8 cellular contexts compared by ENCODE assay signal in the genomic region with DNA sequence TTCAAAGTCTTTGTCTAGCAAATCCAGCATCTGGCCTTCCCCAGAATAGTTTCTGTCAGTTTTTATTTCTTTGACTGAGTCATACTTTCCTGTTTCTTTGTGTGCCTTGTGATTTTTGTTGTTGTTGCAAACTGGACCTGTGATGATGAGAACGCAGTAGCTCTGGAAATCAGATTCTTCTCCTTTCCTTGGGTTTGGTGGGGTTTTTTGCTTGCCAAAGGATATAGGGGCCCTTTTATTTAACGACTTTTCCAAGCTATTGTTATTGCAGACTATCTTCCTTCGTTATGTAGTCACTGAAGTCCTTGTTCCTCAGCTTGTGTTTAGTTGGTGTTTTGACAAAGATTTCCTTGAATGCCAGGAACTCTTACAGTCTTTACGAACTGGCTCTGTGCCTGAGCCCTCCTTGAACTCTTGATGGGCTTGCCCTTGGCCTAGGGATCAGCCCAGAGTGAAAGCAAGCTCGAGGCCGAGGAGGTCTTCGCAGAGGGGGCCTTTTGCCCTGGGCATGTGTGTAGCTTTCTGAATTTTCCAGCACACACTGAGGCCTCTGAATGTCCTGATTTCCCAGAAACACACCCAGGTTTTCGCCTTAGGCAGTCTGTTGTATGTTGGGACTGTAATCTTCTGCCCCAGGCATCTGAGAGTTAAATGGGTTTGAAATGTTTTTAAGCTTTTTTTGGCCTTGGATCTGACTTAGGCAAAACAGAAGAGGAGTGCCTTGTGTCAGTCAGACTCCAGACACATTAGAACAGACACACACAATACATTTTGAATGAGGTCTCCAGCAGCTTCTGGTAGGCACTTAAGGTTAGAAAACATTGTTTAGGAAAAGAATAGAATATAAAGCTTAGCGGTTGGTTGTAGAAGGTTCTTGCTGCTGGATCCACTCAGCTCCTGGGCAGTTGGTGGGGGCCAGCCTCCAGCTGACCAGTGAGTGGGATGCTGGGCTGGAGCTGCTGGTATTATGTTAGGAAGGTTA. TPM values are rescaled to one million over a fixed set of nuclear protein-coding genes. Genes with fewer than 3 reads are reported as not detected.
DNase-seq lines count a peak whose midpoint lies in the region; ATAC-seq, FAIRE-seq and TF ChIP-seq lines count a peak whose summit lies in the region.

No MANE protein-coding gene starts in this region.

- CTCF ChIA-PET in activated naive CD4-positive, alpha-beta T cell treated with anti-CD3 and anti-CD28 coated beads, Interleukin-2, amount 10 ng/mL, durations not matched to agents 7 days and 5 days (lab: Charles Lee), result interaction anchor here (0.6 to 1.9 kb wide), 5 partner anchors 11 to 41 kb away, joined by 3 to 8 read pairs (median 4); partner anchors contain the start of gene FOXK2
- CTCF ChIA-PET in mammary epithelial cell (lab: Charles Lee; ENCODE audit: low non-redundant PET), result no interaction called here
- CTCF ChIA-PET in HepG2 (lab: Yijun Ruan, JAX; ENCODE audit: low intra/inter-chr PET ratio, low total read pairs), result no interaction called here
- CTCF ChIA-PET in GM10248 (lab: Yijun Ruan, JAX), result interaction anchor here (0.7 to 8.9 kb wide), 9 partner anchors 8 to 166 kb away, joined by 3 to 65 read pairs (median 5); partner anchors contain the start of gene FOXK2

- intact Hi-C loops in mammary epithelial cell (cut with micrococcal nuclease), result no loop called here
- intact Hi-C loops in HepG2 (cut with micrococcal nuclease; ENCODE audit: unreplicated experiment), result loop anchor here (2.0 kb wide), 1 partner anchor 14 kb away; no protein-coding TSS in a partner anchor

- H4K20me1 ChIP-seq in mammary epithelial cell (ENCODE audit: insufficient read depth, low read length) (peaks cover 5% of the 10 kb centered on the region), HepG2 (ENCODE audit: insufficient read depth, low read length) (peaks cover 91% of the 10 kb centered on the region)

- no peaks in the 10 kb centered on the region for H3K9me3 Mint-ChIP-seq in activated naive CD4-positive, alpha-beta T cell treated with anti-CD3 and anti-CD28 coated beads, Interleukin-2, amount 10 ng/mL, durations not matched to agents 7 days and 5 days
- peaks cover 4% of the 10 kb centered on the region for H3K9me3 Mint-ChIP-seq in type B pancreatic cell

- H3K79me2 ChIP-seq in mammary epithelial cell (ENCODE audit: insufficient read depth, low read length) (peaks cover 100% of the 10 kb centered on the region), HepG2 (ENCODE audit: insufficient read depth, low read length) (peaks cover 97% of the 10 kb centered on the region)

- H3K27ac ChIP-seq in mammary epithelial cell (ENCODE audit: insufficient read depth, low read depth, low read length), result peak overlapping the region; percentile 82
- peak overlapping the region; percentile 52 for H3K27ac ChIP-seq in HepG2 (ENCODE audit: extremely low read length, insufficient read depth, low read length)

- dilution Hi-C loops in mammary epithelial cell (cut with HindIII; ENCODE audit: low sequenced_read_pairs), result loop anchor here (5.0 to 10.0 kb wide), 2 partner anchors 34 to 332 kb away; no protein-coding TSS in a partner anchor

- H3K4me2 ChIP-seq in mammary epithelial cell (ENCODE audit: insufficient read depth, low read depth, low read length), result peak overlapping the region; percentile 48
- peak overlapping the region; percentile 16; the same call in 1 of the 2 replicates for H3K4me2 ChIP-seq in HepG2 (ENCODE audit: low read depth, low read length)

- no peak for TF ChIP-seq POLR2A in HepG2 (IDR thresholded peaks at IDR 0.05; ENCODE audit: insufficient read depth in 1 of 2, low read depth in 2 of 2, low read length in 2 of 2)

- H3K9ac ChIP-seq in mammary epithelial cell (ENCODE audit: insufficient read depth, low read length), result peak overlapping the region; percentile 59
- H3K9ac ChIP-seq in HepG2 (ENCODE audit: insufficient read depth, low read depth, low read length), result no peak overlapping the region

- H3K27me3 ChIP-seq in mammary epithelial cell (ENCODE audit: insufficient read depth, low read length) (no peaks in the 10 kb centered on the region), HepG2 (ENCODE audit: control insufficient read depth in 1 of 2, insufficient read depth in 2 of 2, low read length in 2 of 2) (no peaks in the 10 kb centered on the region)

- no peak for DNase-seq in activated naive CD4-positive, alpha-beta T cell treated with anti-CD3 and anti-CD28 coated beads, Interleukin-2, amount 10 ng/mL, durations not matched to agents 7 days and 5 days
- no peak for DNase-seq in activated naive CD4-positive, alpha-beta T cell (lab: John Stamatoyannopoulos, UW)
- DNase-seq in mammary epithelial cell, result peak; percentile 87
- no peak for DNase-seq in HepG2 (ENCODE audit: low spot score)
- no peak for DNase-seq in type B pancreatic cell (ENCODE audit: extremely low spot score, unreplicated experiment)
- DNase-seq in GM10248 (ENCODE audit: extremely low spot score), result no peak
- no peak for DNase-seq in HPDE6-E6E7 (ENCODE audit: extremely low spot score)

- no peak for TF ChIP-seq RAD21 in HepG2 (CRISPR knock-in tag; IDR thresholded peaks at IDR 0.05)

- no peak for TF ChIP-seq CTCF in mammary epithelial cell (conservative IDR thresholded peaks at IDR 0.05 in 1 of 2, IDR thresholded peaks at IDR 0.05 in 1 of 2; ENCODE audit: extremely low read depth in 1 of 2, insufficient read depth in 1 of 2, low read depth in 1 of 2, low read length in 2 of 2)
- no peak for TF ChIP-seq CTCF in HepG2 (CRISPR knock-in tag; IDR thresholded peaks at IDR 0.05)
- no peak for TF ChIP-seq CTCF in type B pancreatic cell (conservative IDR thresholded peaks at IDR 0.05)
- TF ChIP-seq CTCF in GM10248 (IDR thresholded peaks at IDR 0.05; ENCODE audit: control extremely low read depth, extremely low read depth, low read depth, missing control alignments), result no peak

- H3K27me3 Mint-ChIP-seq in activated naive CD4-positive, alpha-beta T cell treated with anti-CD3 and anti-CD28 coated beads, Interleukin-2, amount 10 ng/mL, durations not matched to agents 7 days and 5 days, result no peaks in the 10 kb centered on the region
- no peaks in the 10 kb centered on the region for H3K27me3 Mint-ChIP-seq in type B pancreatic cell

- FAIRE-seq in HepG2 (lab: Jason Lieb, UNC), result no peak

- POLR2A ChIA-PET in HepG2 (lab: Yijun Ruan, JAX), result interaction anchor here (0.9 to 1.6 kb wide), 4 partner anchors 17 to 74 kb away, joined by 3 to 5 read pairs (median 4); no protein-coding TSS in a partner anchor
- POLR2A ChIA-PET in GM10248 (lab: Yijun Ruan, JAX), result interaction anchor here (0.5 to 1.5 kb wide), 2 partner anchors 30 to 41 kb away, joined by 4 read pairs; no protein-coding TSS in a partner anchor

- H3K4me1 ChIP-seq in mammary epithelial cell (ENCODE audit: insufficient read depth, low read length) (peaks cover 42% of the 10 kb centered on the region), HepG2 (ENCODE audit: insufficient read depth, low read length) (peaks cover 46% of the 10 kb centered on the region)

- H3K4me1 Mint-ChIP-seq in activated naive CD4-positive, alpha-beta T cell treated with anti-CD3 and anti-CD28 coated beads, Interleukin-2, amount 10 ng/mL, durations not matched to agents 7 days and 5 days, result peaks cover 43% of the 10 kb centered on the region
- peaks cover 44% of the 10 kb centered on the region for H3K4me1 Mint-ChIP-seq in type B pancreatic cell (ENCODE audit: unreplicated experiment)

- H3K36me3 Mint-ChIP-seq in activated naive CD4-positive, alpha-beta T cell treated with anti-CD3 and anti-CD28 coated beads, Interleukin-2, amount 10 ng/mL, durations not matched to agents 7 days and 5 days, result peaks cover 4% of the 10 kb centered on the region
- peaks cover 6% of the 10 kb centered on the region for H3K36me3 Mint-ChIP-seq in type B pancreatic cell

- no peak for TF ChIP-seq EP300 in HepG2 (IDR thresholded peaks at IDR 0.05; ENCODE audit: low read depth in 2 of 2, low read length in 2 of 2)
- no peak for TF ChIP-seq EP300 in HepG2 (CRISPR knock-in tag; IDR thresholded peaks at IDR 0.05; ENCODE audit: borderline replicate concordance)

- ATAC-seq in HepG2 (peak; percentile 31; the same call in 2 of the 3 replicates), HG02759 (IDR thresholded peaks at IDR 0.05; ENCODE audit: unreplicated experiment) (no peak)

- H3K4me3 ChIP-seq in mammary epithelial cell (replicated peaks in 1 of 3; ENCODE audit: insufficient read depth in 1 of 3, low read depth in 2 of 3, low read length in 3 of 3) (no peak overlapping the region), HepG2 (replicated peaks in 1 of 3; ENCODE audit: insufficient read depth in 1 of 3, low read depth in 2 of 3, low read length in 3 of 3) (no peak overlapping the region)

- BruUV-seq in mammary epithelial cell (replicated peaks; lab: Mats Ljungman, UMichigan) (no TSS peak), HepG2 (replicated peaks; lab: Mats Ljungman, UMichigan) (TSS peak; percentile 24)

- no peak overlapping the region for H3K4me3 Mint-ChIP-seq in activated naive CD4-positive, alpha-beta T cell treated with anti-CD3 and anti-CD28 coated beads, Interleukin-2, amount 10 ng/mL, durations not matched to agents 7 days and 5 days
- H3K4me3 Mint-ChIP-seq in type B pancreatic cell, result peak overlapping the region; percentile 18

- no peaks in the 10 kb centered on the region for H3K9me3 ChIP-seq in mammary epithelial cell (replicated peaks; ENCODE audit: insufficient read depth, low read length)
- H3K9me3 ChIP-seq in HepG2 (ENCODE audit: low read length), result no peaks in the 10 kb centered on the region

- in situ Hi-C loops in mammary epithelial cell (cut with MboI; ENCODE audit: low sequenced_read_pairs in 2 of 2) (no loop called here), HepG2 (cut with HindIII; ENCODE audit: extremely low pct_ligation_motif_present, low pct_unique_long_range_greater_than_20kb) (no loop called here)

- 31% methylated on average over 9 of the region's 9 CpGs for WGBS in mammary epithelial cell (ENCODE audit: low coverage, missing lambda C conversion rate)
- WGBS in HepG2 (ENCODE audit: low lambda C conversion rate), result 55% methylated on average over 9 of the region's 9 CpGs

- no peak overlapping the region for H2AFZ ChIP-seq in mammary epithelial cell (ENCODE audit: low read depth, low read length)
- H2AFZ ChIP-seq in HepG2 (ENCODE audit: low read length), result no peak overlapping the region

- peak overlapping the region; percentile 81 for H3K27ac Mint-ChIP-seq in activated naive CD4-positive, alpha-beta T cell treated with anti-CD3 and anti-CD28 coated beads, Interleukin-2, amount 10 ng/mL, durations not matched to agents 7 days and 5 days
- peak overlapping the region; percentile 88 for H3K27ac Mint-ChIP-seq in type B pancreatic cell

- no peaks in the 10 kb centered on the region for H3K36me3 ChIP-seq in mammary epithelial cell (ENCODE audit: insufficient read depth, low read length)
- peaks cover 4 to 16% of the 10 kb centered on the region in 2 experiments; a peak in 3 of 5 replicates for H3K36me3 ChIP-seq in HepG2 (replicated peaks in 1 of 2; ENCODE audit: control insufficient read depth in 1 of 2, insufficient read depth in 2 of 2, low read length in 2 of 2)

RNA-seq across cellular contexts. Expression of gene FOXK2, which starts 17.0 kb away (rescaled TPM):
- total RNA-seq in mammary epithelial cell (10 to 100 TPM; 57.3 to 80.8 TPM), HepG2 (2016; rRNA removed; fragmentation: Illumina TruSeq; extraction: Trizol) (47.7 and 67.2 TPM in 2 replicates), type B pancreatic cell (ENCODE audit: low replicate concordance) (59.5 and 75.5 TPM in 2 replicates)
- polyA plus RNA-seq in mammary epithelial cell (36.6 TPM), HepG2 (2011; rRNA removed) (67.1 and 73.1 TPM in 2 replicates)
- polyA minus RNA-seq in mammary epithelial cell, result 43.2 TPM
- total RNA-seq in HepG2 (2016; cell fraction: cytosol; rRNA removed; fragmentation: Illumina TruSeq; extraction: Trizol; ENCODE audit: low read depth), result 118 and 125 TPM in 2 replicates
- 39.3 and 64.3 TPM in 2 replicates for total RNA-seq in HepG2 (2016; cell fraction: insoluble cytoplasmic fraction; rRNA removed; fragmentation: Illumina TruSeq; extraction: Trizol)
- 103 and 104 TPM in 2 replicates for total RNA-seq in HepG2 (2016; cell fraction: membrane; rRNA removed; fragmentation: Illumina TruSeq; extraction: Trizol)
- 38.8 and 51.8 TPM in 2 replicates for total RNA-seq in HepG2 (2016; cell fraction: nucleus; rRNA removed; fragmentation: Illumina TruSeq; extraction: Trizol)
- polyA plus RNA-seq in HepG2 (2011; cell fraction: cytosol; rRNA removed), result 53.2 and 56.1 TPM in 2 replicates
- polyA plus RNA-seq in HepG2 (2011; cell fraction: nucleus; rRNA removed), result 50.7 and 52.2 TPM in 2 replicates
- 78.2 and 88.0 TPM in 2 replicates for polyA plus RNA-seq in HepG2 (2012)
- 38.6 and 41.3 TPM in 2 replicates for polyA plus RNA-seq in HepG2 (2016; cell fraction: cytosol; fragmentation: Illumina TruSeq; extraction: Trizol; ENCODE audit: low read depth)
- polyA plus RNA-seq in HepG2 (2016; cell fraction: insoluble cytoplasmic fraction; fragmentation: Illumina TruSeq; extraction: Trizol; ENCODE audit: low read depth), result 59.9 and 75.2 TPM in 2 replicates
- 80.8 and 99.2 TPM in 2 replicates for polyA plus RNA-seq in HepG2 (2016; cell fraction: membrane; fragmentation: Illumina TruSeq; extraction: Trizol; ENCODE audit: low read depth)
- 80.4 and 81.2 TPM in 2 replicates for polyA plus RNA-seq in HepG2 (2016; cell fraction: nucleus; fragmentation: Illumina TruSeq; extraction: Trizol; ENCODE audit: insufficient read depth, low read depth)
- polyA minus RNA-seq in HepG2 (2011; rRNA and poly(A)+ RNA removed; ENCODE audit: low replicate concordance), result 83.4 and 116 TPM in 2 replicates
- polyA minus RNA-seq in HepG2 (2011; cell fraction: cytosol; rRNA and poly(A)+ RNA removed), result 74.6 and 79.0 TPM in 2 replicates
- 55.5 and 74.1 TPM in 2 replicates for polyA minus RNA-seq in HepG2 (2011; cell fraction: nucleus; rRNA and poly(A)+ RNA removed)

Comparison
In these comparisons a context has a peak if more than half of its experiments do, and no peak if none do; other contexts are left out.
1. CTCF ChIA-PET loops: an anchor here in activated naive CD4-positive, alpha-beta T cell treated with anti-CD3 and anti-CD28 coated beads, Interleukin-2, amount 10 ng/mL, durations not matched to agents 7 days and 5 days (0.6 to 1.9 kb wide) and GM10248 (0.7 to 8.9 kb wide); none called in mammary epithelial cell and HepG2.